In genomic region chr2:174643356-174643755, GRCh38 we compare ENCODE assay signal across 34 cellular contexts.
"Had no signal": no experiment of that assay in that cellular context is flagged by ENCODE, and none has a peak within 500 bp of the region (broad histone marks: within the 10 kb centered on the region; RNA-seq: fewer than 3 reads in every experiment).

No MANE protein-coding gene starts in this region.

- H3K36me3 ChIP-seq: adrenal gland, ascending aorta, brain microvascular endothelial cell, breast epithelium, cardiac muscle cell had no signal

- FAIRE-seq: astrocyte, bronchial epithelial cell had no signal

- H3K4me1 ChIP-seq: adrenal gland, ascending aorta, body of pancreas, breast epithelium had no signal

- ATAC-seq: activated naive CD4-positive, alpha-beta T cell treated with anti-CD3 and anti-CD28 coated beads, Interleukin-2, amount 50 U/mL, for 72 hours; activated naive CD8-positive, alpha-beta T cell treated with anti-CD3 and anti-CD28 coated beads, Interleukin-2, amount 50 U/mL, for 24 hours; activated T-cell treated with anti-CD3 and anti-CD28 coated beads, Interleukin-2, amount 50 U/mL, for 4 hours; activated T-cell treated with anti-CD3 and anti-CD28 coated beads, Interleukin-2, amount 50 U/mL, for 72 hours; activated T-helper 17 cell treated with anti-CD3 and anti-CD28 coated beads, Interleukin-2, amount 50 U/mL, for 72 hours; body of pancreas had no signal

- DNase-seq: activated effector memory CD4-positive, alpha-beta T cell treated with anti-CD3 and anti-CD28 coated beads, Interleukin-2, amount 50 U/mL, for 16 hours; activated effector memory CD4-positive, alpha-beta T cell treated with Interleukin-2 at 50 U/mL for 16 hours; activated gamma-delta T cell; activated gamma-delta T cell treated with Interleukin-2 at 50 U/mL for 16 hours; activated naive CD4-positive, alpha-beta T cell; activated naive CD4-positive, alpha-beta T cell treated with anti-CD3 and anti-CD28 coated beads for 36 hours; activated naive CD4-positive, alpha-beta T cell treated with anti-CD3 and anti-CD28 coated beads, Interleukin-2, amount 10 ng/mL, durations not matched to agents 7 days and 5 days; activated naive CD4-positive, alpha-beta T cell treated with anti-CD3 and anti-CD28 coated beads, Interleukin-2, amount 50 U/mL, for 16 hours; activated naive CD4-positive, alpha-beta T cell treated with Interleukin-2 at 50 U/mL for 16 hours; activated naive CD8-positive, alpha-beta T cell treated with anti-CD3 and anti-CD28 coated beads for 36 hours; activated naive CD8-positive, alpha-beta T cell treated with anti-CD3 and anti-CD28 coated beads, Interleukin-2, amount 10 ng/mL, durations not matched to agents 7 days and 5 days; activated naive CD8-positive, alpha-beta T cell treated with anti-CD3 and anti-CD28 coated beads, Interleukin-2, amount 50 U/mL, for 24 hours; activated T-cell treated with anti-CD3 and anti-CD28 coated beads, Interleukin-2, amount 50 U/mL, for 1 hour; activated T-cell treated with anti-CD3 and anti-CD28 coated beads, Interleukin-2, amount 50 U/mL, for 24 hours; activated T-cell treated with anti-CD3 and anti-CD28 coated beads, Interleukin-2, amount 50 U/mL, for 4 hours; activated T-cell treated with anti-CD3 and anti-CD28 coated beads, Interleukin-2, amount 50 U/mL, for 48 hours; activated T-cell treated with anti-CD3 and anti-CD28 coated beads, Interleukin-2, amount 50 U/mL, for 72 hours; adrenal gland; amniotic stem cell; amygdala; anterior cingulate cortex; aorta; body of pancreas; brain microvascular endothelial cell; caudate nucleus; central memory CD4-positive, alpha-beta T cell; cerebellar nuclear complex had no signal

- H3K4me3 ChIP-seq: adrenal gland, ascending aorta, body of pancreas, breast epithelium, cardiac muscle cell had no signal

- H3K27ac ChIP-seq: adrenal gland, ascending aorta, body of pancreas, brain microvascular endothelial cell, breast epithelium, cardiac muscle cell had no signal

- H3K27me3 ChIP-seq: adrenal gland, ascending aorta, body of pancreas, brain microvascular endothelial cell, breast epithelium, cardiac muscle cell had no signal

- H3K9me3 ChIP-seq: adrenal gland, ascending aorta, body of pancreas, breast epithelium had no signal
